8 cellular contexts compared by ENCODE assay signal in the genomic region with DNA sequence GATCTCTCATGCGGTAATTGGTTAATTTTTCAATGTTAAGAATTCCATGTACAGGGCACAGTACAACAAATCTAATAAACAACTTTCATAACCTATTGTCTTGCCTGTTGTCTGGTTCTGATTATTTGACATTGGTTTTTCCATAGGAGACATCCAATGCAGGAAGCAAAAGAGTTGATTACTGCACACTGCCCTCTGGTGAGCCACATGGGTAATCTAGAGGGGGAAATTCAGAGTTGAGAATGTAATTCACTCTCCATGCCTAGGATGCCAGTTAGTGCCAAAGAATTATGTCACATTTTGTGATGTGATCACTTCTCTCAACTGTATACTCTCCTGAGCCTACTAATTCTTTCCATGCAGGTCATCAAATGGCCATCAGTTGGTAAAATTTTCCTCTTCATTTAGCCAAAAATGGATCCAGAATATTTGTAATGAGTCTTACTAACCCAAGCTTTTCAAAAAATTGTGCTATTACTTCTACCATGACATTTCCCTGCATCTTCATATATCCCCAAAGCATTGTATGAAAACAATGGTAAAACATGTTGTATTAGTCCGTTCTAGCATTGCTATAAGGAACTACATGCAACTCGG. TPM values are rescaled to one million over a fixed set of nuclear protein-coding genes. Genes with fewer than 3 reads are reported as not detected.
DNase-seq lines count a peak whose midpoint lies in the region; ATAC-seq and TF ChIP-seq lines count a peak whose summit lies in the region.

No MANE protein-coding gene starts in this region.

- no peaks in the 10 kb centered on the region for H3K36me3 ChIP-seq in lung (ENCODE audit: control insufficient read depth in 2 of 2, insufficient read depth in 2 of 2, low read length in 2 of 2)

- no peaks in the 10 kb centered on the region for H3K27me3 ChIP-seq in lung (ENCODE audit: control insufficient read depth, insufficient read depth)

- H3K27me3 Mint-ChIP-seq in activated naive CD4-positive, alpha-beta T cell treated with anti-CD3 and anti-CD28 coated beads, Interleukin-2, amount 10 ng/mL, durations not matched to agents 7 days and 5 days = no peaks in the 10 kb centered on the region
- H3K27me3 Mint-ChIP-seq in activated naive CD4-positive, alpha-beta T cell treated with anti-CD3 and anti-CD28 coated beads for 36 hours (ENCODE audit: low read depth) = no peaks in the 10 kb centered on the region
- no peaks in the 10 kb centered on the region for H3K27me3 Mint-ChIP-seq in MCF 10A (ENCODE audit: insufficient read depth, unreplicated experiment)

- POLR2A ChIA-PET in MCF 10A (lab: Yijun Ruan, JAX) = interaction anchor here (1.3 to 3.4 kb wide), 4 partner anchors 10 to 350 kb away, joined by 3 to 16 read pairs (median 10); partner anchors contain the start of gene CCDC91

- intact Hi-C loops in activated naive CD4-positive, alpha-beta T cell treated with anti-CD3 and anti-CD28 coated beads for 36 hours (cut with micrococcal nuclease) = loop anchor here (2.0 to 5.0 kb wide), 2 partner anchors 202 to 350 kb away; no protein-coding TSS in a partner anchor
- intact Hi-C loops in MCF 10A (cut with micrococcal nuclease) = loop anchor here (1.0 to 10.0 kb wide), 6 partner anchors 203 to 700 kb away; no protein-coding TSS in a partner anchor

- no peaks in the 10 kb centered on the region for H3K4me1 ChIP-seq in lung (ENCODE audit: control insufficient read depth in 2 of 2, insufficient read depth in 2 of 2, low read length in 2 of 2)

- H3K4me3 ChIP-seq in lung = no peak overlapping the region

- no peaks in the 10 kb centered on the region for H3K9me3 Mint-ChIP-seq in activated naive CD4-positive, alpha-beta T cell treated with anti-CD3 and anti-CD28 coated beads, Interleukin-2, amount 10 ng/mL, durations not matched to agents 7 days and 5 days
- no peaks in the 10 kb centered on the region for H3K9me3 Mint-ChIP-seq in activated naive CD4-positive, alpha-beta T cell treated with anti-CD3 and anti-CD28 coated beads for 36 hours
- H3K9me3 Mint-ChIP-seq in MCF 10A (ENCODE audit: unreplicated experiment) = no peaks in the 10 kb centered on the region

- H3K36me3 Mint-ChIP-seq in activated naive CD4-positive, alpha-beta T cell treated with anti-CD3 and anti-CD28 coated beads, Interleukin-2, amount 10 ng/mL, durations not matched to agents 7 days and 5 days = no peaks in the 10 kb centered on the region
- no peaks in the 10 kb centered on the region for H3K36me3 Mint-ChIP-seq in activated naive CD4-positive, alpha-beta T cell treated with anti-CD3 and anti-CD28 coated beads for 36 hours (ENCODE audit: low read depth)
- H3K36me3 Mint-ChIP-seq in MCF 10A (ENCODE audit: insufficient read depth, unreplicated experiment) = no peaks in the 10 kb centered on the region

- peak; percentile 63 for TF ChIP-seq CTCF in MCF 10A (IDR thresholded peaks at IDR 0.05; ENCODE audit: unreplicated experiment)
- TF ChIP-seq CTCF in lung (IDR thresholded peaks at IDR 0.05; ENCODE audit: control extremely low read depth, extremely low read depth) = no peak

- no peak overlapping the region for H3K27ac ChIP-seq in lung (ENCODE audit: low read depth in 1 of 2, low read length in 1 of 2)

- 93 to 95% methylated on average over 3 of the region's 3 CpGs for WGBS in lung, 2 donors

- ATAC-seq in lung (ENCODE audit: insufficient read depth, low FRiP score) (peak; percentile 34), GM19395 (IDR thresholded peaks at IDR 0.05; ENCODE audit: unreplicated experiment) (no peak), HG03025 (IDR thresholded peaks at IDR 0.05; ENCODE audit: low FRiP score, unreplicated experiment) (no peak)

- no peaks in the 10 kb centered on the region for H3K9me3 ChIP-seq in lung (ENCODE audit: control insufficient read depth in 2 of 2, insufficient read depth in 1 of 2, low read length in 1 of 2)

- no TSS peak for BruUV-seq in MCF 10A (replicated peaks; lab: Mats Ljungman, UMichigan)

- CTCF ChIA-PET in activated naive CD4-positive, alpha-beta T cell treated with anti-CD3 and anti-CD28 coated beads, Interleukin-2, amount 10 ng/mL, durations not matched to agents 7 days and 5 days (lab: Charles Lee) = no interaction called here
- CTCF ChIA-PET in activated naive CD4-positive, alpha-beta T cell treated with anti-CD3 and anti-CD28 coated beads for 36 hours (lab: Charles Lee) = interaction anchor here (1.5 kb wide), 1 partner anchor 12 kb away, joined by 3 read pairs; no protein-coding TSS in a partner anchor
- CTCF ChIA-PET in MCF 10A (lab: Yijun Ruan, JAX) = interaction anchor here (0.6 to 4.1 kb wide), 10 partner anchors 14 to 1240 kb away, joined by 3 to 28 read pairs (median 3); no protein-coding TSS in a partner anchor

- H3K27ac Mint-ChIP-seq in activated naive CD4-positive, alpha-beta T cell treated with anti-CD3 and anti-CD28 coated beads, Interleukin-2, amount 10 ng/mL, durations not matched to agents 7 days and 5 days = no peak overlapping the region
- H3K27ac Mint-ChIP-seq in activated naive CD4-positive, alpha-beta T cell treated with anti-CD3 and anti-CD28 coated beads for 36 hours = no peak overlapping the region
- no peak overlapping the region for H3K27ac Mint-ChIP-seq in MCF 10A (ENCODE audit: low read depth, unreplicated experiment)

- no peak overlapping the region for H3K4me3 Mint-ChIP-seq in activated naive CD4-positive, alpha-beta T cell treated with anti-CD3 and anti-CD28 coated beads, Interleukin-2, amount 10 ng/mL, durations not matched to agents 7 days and 5 days
- H3K4me3 Mint-ChIP-seq in activated naive CD4-positive, alpha-beta T cell treated with anti-CD3 and anti-CD28 coated beads for 36 hours = no peak overlapping the region
- H3K4me3 Mint-ChIP-seq in MCF 10A (ENCODE audit: unreplicated experiment) = no peak overlapping the region

- no peaks in the 10 kb centered on the region for H3K4me1 Mint-ChIP-seq in activated naive CD4-positive, alpha-beta T cell treated with anti-CD3 and anti-CD28 coated beads, Interleukin-2, amount 10 ng/mL, durations not matched to agents 7 days and 5 days
- peaks cover 9% of the 10 kb centered on the region for H3K4me1 Mint-ChIP-seq in activated naive CD4-positive, alpha-beta T cell treated with anti-CD3 and anti-CD28 coated beads for 36 hours (ENCODE audit: low read depth)
- H3K4me1 Mint-ChIP-seq in MCF 10A (ENCODE audit: insufficient read depth, unreplicated experiment) = peaks cover 10% of the 10 kb centered on the region

- DNase-seq in activated naive CD4-positive, alpha-beta T cell treated with anti-CD3 and anti-CD28 coated beads, Interleukin-2, amount 10 ng/mL, durations not matched to agents 7 days and 5 days = peak; percentile 24
- DNase-seq in activated naive CD4-positive, alpha-beta T cell treated with anti-CD3 and anti-CD28 coated beads for 36 hours = no peak
- DNase-seq in NCI-H345 (lab: John Stamatoyannopoulos, UW) (peak; percentile 10), MCF 10A (ENCODE audit: unreplicated experiment) (peak; percentile 78), lung (ENCODE audit: low spot score) (no peak), middle frontal gyrus (ENCODE audit: extremely low spot score, low spot score) (no peak)

RNA-seq across cellular contexts. Expression of gene CCDC91, which starts 17.7 kb away (rescaled TPM):
- 10 to 100 TPM; 15.3 to 16.1 TPM for total RNA-seq in activated naive CD4-positive, alpha-beta T cell treated with anti-CD3 and anti-CD28 coated beads for 36 hours
- total RNA-seq in MCF 10A (2022) (35.9 and 38.6 TPM in 2 replicates), lung (10 to 100 TPM; 27.2 to 41.3 TPM)
- 10 to 100 TPM; 13.4 to 19.3 TPM for polyA plus RNA-seq in lung

Comparison
In these comparisons a context has a peak if more than half of its experiments do, and no peak if none do; other contexts are left out.
1. DNase-seq: peak in activated naive CD4-positive, alpha-beta T cell treated with anti-CD3 and anti-CD28 coated beads, Interleukin-2, amount 10 ng/mL, durations not matched to agents 7 days and 5 days (single experiment), NCI-H345 (single experiment) and MCF 10A (single experiment); none in activated naive CD4-positive, alpha-beta T cell treated with anti-CD3 and anti-CD28 coated beads for 36 hours (single experiment), lung (single experiment) and middle frontal gyrus (single experiment).